Comparison of ENCODE assay signal across 1 cellular context in the genomic region with DNA sequence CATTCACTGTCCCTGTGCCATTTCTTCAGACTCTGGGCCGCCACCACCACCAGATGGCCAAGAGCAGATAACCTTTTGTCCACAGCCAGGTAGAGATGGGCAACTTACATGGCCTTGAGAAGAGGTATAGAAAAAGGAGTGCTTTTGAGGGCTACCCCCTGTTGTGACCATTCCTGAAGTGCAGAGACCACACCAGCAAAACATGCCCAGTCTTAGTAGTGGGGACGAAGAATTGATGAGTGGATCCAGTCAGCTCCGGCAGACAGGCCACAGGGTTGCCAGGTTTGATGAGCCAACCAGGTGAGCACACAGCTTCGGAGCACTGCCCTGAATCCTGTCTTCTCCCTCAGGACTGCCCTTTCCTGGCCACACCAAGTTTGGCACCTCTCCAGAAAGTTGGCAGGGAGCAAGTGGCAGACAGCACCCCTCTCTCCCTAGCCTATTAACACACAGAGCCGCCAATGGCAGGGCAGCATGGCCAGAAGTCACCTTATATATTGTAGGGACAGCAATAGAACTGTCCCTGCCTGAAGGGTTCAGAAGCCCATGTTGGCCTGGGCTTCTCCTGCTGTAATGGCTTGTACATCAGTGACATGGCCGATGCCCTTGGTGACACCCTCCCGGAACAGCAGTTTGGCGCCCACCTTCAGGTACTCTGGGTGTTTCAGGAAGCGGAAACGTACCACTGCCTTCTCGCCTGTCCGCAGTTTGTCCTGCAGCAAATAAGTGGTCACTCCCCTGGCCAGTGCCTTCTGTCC.
TF ChIP-seq lines count a peak whose summit lies in the region.

No MANE protein-coding gene starts in this region.

TF ChIP-seq in HepG2, 621 proteins besides CTCF, POLR2A, EP300 and RAD21:
- TF ChIP-seq ZNF670 (CRISPR knock-in tag; IDR thresholded peaks at IDR 0.05; ENCODE audit: borderline replicate concordance), result no peak
- peak; percentile 33; the same call in 1 of the 2 replicates for TF ChIP-seq POLR2AphosphoS5 (IDR thresholded peaks at IDR 0.05; ENCODE audit: low read depth, low read length)
- TF ChIP-seq ZNF841 (CRISPR knock-in tag; IDR thresholded peaks at IDR 0.05; ENCODE audit: borderline replicate concordance), result no peak
- no peak for TF ChIP-seq ZSCAN22 (CRISPR knock-in tag; IDR thresholded peaks at IDR 0.05)
- no peak for TF ChIP-seq ZNF530 (CRISPR knock-in tag; IDR thresholded peaks at IDR 0.05; ENCODE audit: low read depth)
- TF ChIP-seq CHCHD3 (CRISPR knock-in tag; IDR thresholded peaks at IDR 0.05), result no peak
- no peak for TF ChIP-seq SATB2 (CRISPR knock-in tag; IDR thresholded peaks at IDR 0.05)
- TF ChIP-seq, protein P1, sequence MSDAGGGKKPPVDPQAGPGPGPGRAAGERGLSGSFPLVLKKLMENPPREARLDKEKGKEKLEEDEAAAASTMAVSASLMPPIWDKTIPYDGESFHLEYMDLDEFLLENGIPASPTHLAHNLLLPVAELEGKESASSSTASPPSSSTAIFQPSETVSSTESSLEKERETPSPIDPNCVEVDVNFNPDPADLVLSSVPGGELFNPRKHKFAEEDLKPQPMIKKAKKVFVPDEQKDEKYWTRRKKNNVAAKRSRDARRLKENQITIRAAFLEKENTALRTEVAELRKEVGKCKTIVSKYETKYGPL (CRISPR knock-in tag; IDR thresholded peaks at IDR 0.05), result no peak
- TF ChIP-seq ZNF343 (CRISPR knock-in tag; IDR thresholded peaks at IDR 0.05), result no peak
- TF ChIP-seq, protein P2, sequence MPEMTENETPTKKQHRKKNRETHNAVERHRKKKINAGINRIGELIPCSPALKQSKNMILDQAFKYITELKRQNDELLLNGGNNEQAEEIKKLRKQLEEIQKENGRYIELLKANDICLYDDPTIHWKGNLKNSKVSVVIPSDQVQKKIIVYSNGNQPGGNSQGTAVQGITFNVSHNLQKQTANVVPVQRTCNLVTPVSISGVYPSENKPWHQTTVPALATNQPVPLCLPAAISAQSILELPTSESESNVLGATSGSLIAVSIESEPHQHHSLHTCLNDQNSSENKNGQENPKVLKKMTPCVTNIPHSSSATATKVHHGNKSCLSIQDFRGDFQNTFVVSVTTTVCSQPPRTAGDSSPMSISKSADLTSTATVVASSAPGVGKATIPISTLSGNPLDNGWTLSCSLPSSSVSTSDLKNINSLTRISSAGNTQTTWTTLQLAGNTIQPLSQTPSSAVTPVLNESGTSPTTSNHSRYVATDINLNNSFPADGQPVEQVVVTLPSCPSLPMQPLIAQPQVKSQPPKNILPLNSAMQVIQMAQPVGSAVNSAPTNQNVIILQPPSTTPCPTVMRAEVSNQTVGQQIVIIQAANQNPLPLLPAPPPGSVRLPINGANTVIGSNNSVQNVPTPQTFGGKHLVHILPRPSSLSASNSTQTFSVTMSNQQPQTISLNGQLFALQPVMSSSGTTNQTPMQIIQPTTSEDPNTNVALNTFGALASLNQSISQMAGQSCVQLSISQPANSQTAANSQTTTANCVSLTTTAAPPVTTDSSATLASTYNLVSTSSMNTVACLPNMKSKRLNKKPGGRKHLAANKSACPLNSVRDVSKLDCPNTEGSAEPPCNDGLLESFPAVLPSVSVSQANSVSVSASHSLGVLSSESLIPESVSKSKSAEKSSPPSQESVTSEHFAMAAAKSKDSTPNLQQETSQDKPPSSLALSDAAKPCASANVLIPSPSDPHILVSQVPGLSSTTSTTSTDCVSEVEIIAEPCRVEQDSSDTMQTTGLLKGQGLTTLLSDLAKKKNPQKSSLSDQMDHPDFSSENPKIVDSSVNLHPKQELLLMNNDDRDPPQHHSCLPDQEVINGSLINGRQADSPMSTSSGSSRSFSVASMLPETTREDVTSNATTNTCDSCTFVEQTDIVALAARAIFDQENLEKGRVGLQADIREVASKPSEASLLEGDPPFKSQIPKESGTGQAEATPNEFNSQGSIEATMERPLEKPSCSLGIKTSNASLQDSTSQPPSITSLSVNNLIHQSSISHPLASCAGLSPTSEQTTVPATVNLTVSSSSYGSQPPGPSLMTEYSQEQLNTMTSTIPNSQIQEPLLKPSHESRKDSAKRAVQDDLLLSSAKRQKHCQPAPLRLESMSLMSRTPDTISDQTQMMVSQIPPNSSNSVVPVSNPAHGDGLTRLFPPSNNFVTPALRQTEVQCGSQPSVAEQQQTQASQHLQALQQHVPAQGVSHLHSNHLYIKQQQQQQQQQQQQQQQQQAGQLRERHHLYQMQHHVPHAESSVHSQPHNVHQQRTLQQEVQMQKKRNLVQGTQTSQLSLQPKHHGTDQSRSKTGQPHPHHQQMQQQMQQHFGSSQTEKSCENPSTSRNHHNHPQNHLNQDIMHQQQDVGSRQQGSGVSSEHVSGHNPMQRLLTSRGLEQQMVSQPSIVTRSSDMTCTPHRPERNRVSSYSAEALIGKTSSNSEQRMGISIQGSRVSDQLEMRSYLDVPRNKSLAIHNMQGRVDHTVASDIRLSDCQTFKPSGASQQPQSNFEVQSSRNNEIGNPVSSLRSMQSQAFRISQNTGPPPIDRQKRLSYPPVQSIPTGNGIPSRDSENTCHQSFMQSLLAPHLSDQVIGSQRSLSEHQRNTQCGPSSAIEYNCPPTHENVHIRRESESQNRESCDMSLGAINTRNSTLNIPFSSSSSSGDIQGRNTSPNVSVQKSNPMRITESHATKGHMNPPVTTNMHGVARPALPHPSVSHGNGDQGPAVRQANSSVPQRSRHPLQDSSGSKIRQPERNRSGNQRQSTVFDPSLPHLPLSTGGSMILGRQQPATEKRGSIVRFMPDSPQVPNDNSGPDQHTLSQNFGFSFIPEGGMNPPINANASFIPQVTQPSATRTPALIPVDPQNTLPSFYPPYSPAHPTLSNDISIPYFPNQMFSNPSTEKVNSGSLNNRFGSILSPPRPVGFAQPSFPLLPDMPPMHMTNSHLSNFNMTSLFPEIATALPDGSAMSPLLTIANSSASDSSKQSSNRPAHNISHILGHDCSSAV (CRISPR knock-in tag; IDR thresholded peaks at IDR 0.05; ENCODE audit: borderline replicate concordance), result no peak
- no peak for TF ChIP-seq MEIS1 (CRISPR knock-in tag; IDR thresholded peaks at IDR 0.05; ENCODE audit: borderline replicate concordance)
- 0 out of 2 replicates have a peak, but pooled peaks have one; percentile 12 for TF ChIP-seq ZNF350 (CRISPR knock-in tag; IDR thresholded peaks at IDR 0.05; ENCODE audit: borderline replicate concordance, low read depth)
- TF ChIP-seq, protein P3, sequence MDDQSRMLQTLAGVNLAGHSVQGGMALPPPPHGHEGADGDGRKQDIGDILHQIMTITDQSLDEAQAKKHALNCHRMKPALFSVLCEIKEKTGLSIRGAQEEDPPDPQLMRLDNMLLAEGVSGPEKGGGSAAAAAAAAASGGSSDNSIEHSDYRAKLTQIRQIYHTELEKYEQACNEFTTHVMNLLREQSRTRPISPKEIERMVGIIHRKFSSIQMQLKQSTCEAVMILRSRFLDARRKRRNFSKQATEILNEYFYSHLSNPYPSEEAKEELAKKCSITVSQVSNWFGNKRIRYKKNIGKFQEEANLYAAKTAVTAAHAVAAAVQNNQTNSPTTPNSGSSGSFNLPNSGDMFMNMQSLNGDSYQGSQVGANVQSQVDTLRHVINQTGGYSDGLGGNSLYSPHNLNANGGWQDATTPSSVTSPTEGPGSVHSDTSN (CRISPR knock-in tag; IDR thresholded peaks at IDR 0.05; ENCODE audit: borderline replicate concordance), result no peak
- 0 out of 2 replicates have a peak, but pooled peaks have one; percentile 30 for TF ChIP-seq NFKB2 (CRISPR knock-in tag; IDR thresholded peaks at IDR 0.05; ENCODE audit: borderline replicate concordance)
- TF ChIP-seq TEAD2 (CRISPR knock-in tag; IDR thresholded peaks at IDR 0.05), result no peak
- TF ChIP-seq PRMT3 (CRISPR knock-in tag; IDR thresholded peaks at IDR 0.05; ENCODE audit: borderline replicate concordance, low read depth), result no peak
- TF ChIP-seq ZNF781 (CRISPR knock-in tag; IDR thresholded peaks at IDR 0.05; ENCODE audit: borderline replicate concordance, not compliant biosample characterization), result no peak
- no peak for TF ChIP-seq GATAD1 (CRISPR knock-in tag; IDR thresholded peaks at IDR 0.05)
- TF ChIP-seq TAF1 (CRISPR knock-in tag; IDR thresholded peaks at IDR 0.05), result no peak
- TF ChIP-seq ZMYM3 (CRISPR knock-in tag; IDR thresholded peaks at IDR 0.05), result no peak
- TF ChIP-seq MIXL1 (CRISPR knock-in tag; IDR thresholded peaks at IDR 0.05), result no peak
- TF ChIP-seq, protein P4, sequence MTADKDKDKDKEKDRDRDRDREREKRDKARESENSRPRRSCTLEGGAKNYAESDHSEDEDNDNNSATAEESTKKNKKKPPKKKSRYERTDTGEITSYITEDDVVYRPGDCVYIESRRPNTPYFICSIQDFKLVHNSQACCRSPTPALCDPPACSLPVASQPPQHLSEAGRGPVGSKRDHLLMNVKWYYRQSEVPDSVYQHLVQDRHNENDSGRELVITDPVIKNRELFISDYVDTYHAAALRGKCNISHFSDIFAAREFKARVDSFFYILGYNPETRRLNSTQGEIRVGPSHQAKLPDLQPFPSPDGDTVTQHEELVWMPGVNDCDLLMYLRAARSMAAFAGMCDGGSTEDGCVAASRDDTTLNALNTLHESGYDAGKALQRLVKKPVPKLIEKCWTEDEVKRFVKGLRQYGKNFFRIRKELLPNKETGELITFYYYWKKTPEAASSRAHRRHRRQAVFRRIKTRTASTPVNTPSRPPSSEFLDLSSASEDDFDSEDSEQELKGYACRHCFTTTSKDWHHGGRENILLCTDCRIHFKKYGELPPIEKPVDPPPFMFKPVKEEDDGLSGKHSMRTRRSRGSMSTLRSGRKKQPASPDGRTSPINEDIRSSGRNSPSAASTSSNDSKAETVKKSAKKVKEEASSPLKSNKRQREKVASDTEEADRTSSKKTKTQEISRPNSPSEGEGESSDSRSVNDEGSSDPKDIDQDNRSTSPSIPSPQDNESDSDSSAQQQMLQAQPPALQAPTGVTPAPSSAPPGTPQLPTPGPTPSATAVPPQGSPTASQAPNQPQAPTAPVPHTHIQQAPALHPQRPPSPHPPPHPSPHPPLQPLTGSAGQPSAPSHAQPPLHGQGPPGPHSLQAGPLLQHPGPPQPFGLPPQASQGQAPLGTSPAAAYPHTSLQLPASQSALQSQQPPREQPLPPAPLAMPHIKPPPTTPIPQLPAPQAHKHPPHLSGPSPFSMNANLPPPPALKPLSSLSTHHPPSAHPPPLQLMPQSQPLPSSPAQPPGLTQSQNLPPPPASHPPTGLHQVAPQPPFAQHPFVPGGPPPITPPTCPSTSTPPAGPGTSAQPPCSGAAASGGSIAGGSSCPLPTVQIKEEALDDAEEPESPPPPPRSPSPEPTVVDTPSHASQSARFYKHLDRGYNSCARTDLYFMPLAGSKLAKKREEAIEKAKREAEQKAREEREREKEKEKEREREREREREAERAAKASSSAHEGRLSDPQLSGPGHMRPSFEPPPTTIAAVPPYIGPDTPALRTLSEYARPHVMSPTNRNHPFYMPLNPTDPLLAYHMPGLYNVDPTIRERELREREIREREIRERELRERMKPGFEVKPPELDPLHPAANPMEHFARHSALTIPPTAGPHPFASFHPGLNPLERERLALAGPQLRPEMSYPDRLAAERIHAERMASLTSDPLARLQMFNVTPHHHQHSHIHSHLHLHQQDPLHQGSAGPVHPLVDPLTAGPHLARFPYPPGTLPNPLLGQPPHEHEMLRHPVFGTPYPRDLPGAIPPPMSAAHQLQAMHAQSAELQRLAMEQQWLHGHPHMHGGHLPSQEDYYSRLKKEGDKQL (CRISPR knock-in tag; IDR thresholded peaks at IDR 0.05; ENCODE audit: low read depth), result no peak
- TF ChIP-seq ZNF766 (CRISPR knock-in tag; IDR thresholded peaks at IDR 0.05; ENCODE audit: borderline replicate concordance), result no peak
- TF ChIP-seq KMT2A (CRISPR knock-in tag; IDR thresholded peaks at IDR 0.05), result no peak
- no peak for TF ChIP-seq ZMYM4 (CRISPR knock-in tag; IDR thresholded peaks at IDR 0.05)
- TF ChIP-seq, protein P5, sequence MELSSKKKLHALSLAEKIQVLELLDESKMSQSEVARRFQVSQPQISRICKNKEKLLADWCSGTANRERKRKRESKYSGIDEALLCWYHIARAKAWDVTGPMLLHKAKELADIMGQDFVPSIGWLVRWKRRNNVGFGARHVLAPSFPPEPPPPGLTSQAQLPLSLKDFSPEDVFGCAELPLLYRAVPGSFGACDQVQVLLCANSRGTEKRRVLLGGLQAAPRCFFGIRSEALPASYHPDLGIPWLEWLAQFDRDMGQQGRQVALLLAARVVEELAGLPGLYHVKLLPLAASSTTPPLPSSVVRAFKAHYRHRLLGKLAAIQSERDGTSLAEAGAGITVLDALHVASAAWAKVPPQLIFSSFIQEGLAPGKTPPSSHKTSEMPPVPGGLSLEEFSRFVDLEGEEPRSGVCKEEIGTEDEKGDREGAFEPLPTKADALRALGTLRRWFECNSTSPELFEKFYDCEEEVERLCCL (CRISPR knock-in tag; IDR thresholded peaks at IDR 0.05; ENCODE audit: borderline replicate concordance), result no peak
- TF ChIP-seq RBFOX2 (IDR thresholded peaks at IDR 0.05; ENCODE audit: low read depth, low read length), result peak; percentile 24; the same call in 1 of the 2 replicates
- TF ChIP-seq, protein P6, sequence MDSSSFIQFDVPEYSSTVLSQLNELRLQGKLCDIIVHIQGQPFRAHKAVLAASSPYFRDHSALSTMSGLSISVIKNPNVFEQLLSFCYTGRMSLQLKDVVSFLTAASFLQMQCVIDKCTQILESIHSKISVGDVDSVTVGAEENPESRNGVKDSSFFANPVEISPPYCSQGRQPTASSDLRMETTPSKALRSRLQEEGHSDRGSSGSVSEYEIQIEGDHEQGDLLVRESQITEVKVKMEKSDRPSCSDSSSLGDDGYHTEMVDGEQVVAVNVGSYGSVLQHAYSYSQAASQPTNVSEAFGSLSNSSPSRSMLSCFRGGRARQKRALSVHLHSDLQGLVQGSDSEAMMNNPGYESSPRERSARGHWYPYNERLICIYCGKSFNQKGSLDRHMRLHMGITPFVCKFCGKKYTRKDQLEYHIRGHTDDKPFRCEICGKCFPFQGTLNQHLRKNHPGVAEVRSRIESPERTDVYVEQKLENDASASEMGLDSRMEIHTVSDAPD (CRISPR knock-in tag; IDR thresholded peaks at IDR 0.05), result no peak
- TF ChIP-seq ZNF562 (CRISPR knock-in tag; IDR thresholded peaks at IDR 0.05; ENCODE audit: borderline replicate concordance), result no peak
- no peak for TF ChIP-seq ZNF572 (CRISPR knock-in tag; IDR thresholded peaks at IDR 0.05)
- TF ChIP-seq POLR2G (IDR thresholded peaks at IDR 0.05; ENCODE audit: low read depth, low read length), result peak; percentile 28; the same call in 1 of the 2 replicates
- TF ChIP-seq ATF7 (IDR thresholded peaks at IDR 0.05), result no peak
- no peak for TF ChIP-seq ATF7 (CRISPR knock-in tag; IDR thresholded peaks at IDR 0.05)
- TF ChIP-seq NFATC3 (CRISPR knock-in tag; IDR thresholded peaks at IDR 0.05), result no peak
- no peak for TF ChIP-seq CBX5 (CRISPR knock-in tag; IDR thresholded peaks at IDR 0.05; ENCODE audit: borderline replicate concordance)
- no peak for TF ChIP-seq BRCA1 (CRISPR knock-in tag; IDR thresholded peaks at IDR 0.05)
- no peak for TF ChIP-seq CREM (IDR thresholded peaks at IDR 0.05)
- TF ChIP-seq CREM (CRISPR knock-in tag; IDR thresholded peaks at IDR 0.05), result no peak
- TF ChIP-seq ZNF282 (IDR thresholded peaks at IDR 0.05; ENCODE audit: partially characterized antibody), result no peak
- TF ChIP-seq, protein P7, sequence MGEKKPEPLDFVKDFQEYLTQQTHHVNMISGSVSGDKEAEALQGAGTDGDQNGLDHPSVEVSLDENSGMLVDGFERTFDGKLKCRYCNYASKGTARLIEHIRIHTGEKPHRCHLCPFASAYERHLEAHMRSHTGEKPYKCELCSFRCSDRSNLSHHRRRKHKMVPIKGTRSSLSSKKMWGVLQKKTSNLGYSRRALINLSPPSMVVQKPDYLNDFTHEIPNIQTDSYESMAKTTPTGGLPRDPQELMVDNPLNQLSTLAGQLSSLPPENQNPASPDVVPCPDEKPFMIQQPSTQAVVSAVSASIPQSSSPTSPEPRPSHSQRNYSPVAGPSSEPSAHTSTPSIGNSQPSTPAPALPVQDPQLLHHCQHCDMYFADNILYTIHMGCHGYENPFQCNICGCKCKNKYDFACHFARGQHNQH (CRISPR knock-in tag; IDR thresholded peaks at IDR 0.05), result no peak
- no peak for TF ChIP-seq ATAD3A (CRISPR knock-in tag; IDR thresholded peaks at IDR 0.05)
- no peak for TF ChIP-seq ZNF878 (CRISPR knock-in tag; IDR thresholded peaks at IDR 0.05)
- no peak for TF ChIP-seq KAT2B (IDR thresholded peaks at IDR 0.05; ENCODE audit: borderline replicate concordance, low read depth, low read length)
- no peak for TF ChIP-seq ZNF790 (CRISPR knock-in tag; IDR thresholded peaks at IDR 0.05; ENCODE audit: borderline replicate concordance)
